In genomic region chr12:1532367-1532752, GRCh38 we compare ENCODE assay signal across 11 cellular contexts.
DNase-seq lines count a peak whose midpoint lies in the region; ATAC-seq and TF ChIP-seq lines count a peak whose summit lies in the region.
"Had no signal": no experiment of that assay in that cellular context is flagged by ENCODE, and none has a peak within 500 bp of the region (broad histone marks: within the 10 kb centered on the region; RNA-seq: fewer than 3 reads in every experiment).

No MANE protein-coding gene starts in this region.

- peak overlapping the region; percentile 77 for H3K4me3 Mint-ChIP-seq in activated T-helper 17 cell treated with anti-CD3 and anti-CD28 coated beads, Interleukin-2, amount 50 U/mL, for 72 hours
- H3K4me3 Mint-ChIP-seq in mesothelial cell of epicardium, result peak overlapping the region; percentile 68

- H3K9me3 ChIP-seq in mucosa of descending colon, result no peaks in the 10 kb centered on the region
- no peaks in the 10 kb centered on the region for H3K9me3 ChIP-seq in tibial artery
- H3K9me3 ChIP-seq: prostate gland had no signal

- DNase-seq in AG09309 (ENCODE audit: low read depth), result no peak
- no peak for DNase-seq in GM12864 (ENCODE audit: low read depth)
- no peak for DNase-seq in mesothelial cell of epicardium (ENCODE audit: low spot score in 2 of 2, unreplicated experiment in 2 of 2)
- no peak for DNase-seq in mucosa of descending colon
- DNase-seq in NCI-H510A treated with DMSO at 0.1 percent for 48 hours (lab: John Stamatoyannopoulos, UW), result no peak
- DNase-seq in tibial artery, result no peak
- DNase-seq in NCI-H510A (lab: John Stamatoyannopoulos, UW), result no peak
- DNase-seq: NCI-H1694, T-helper 9 cell had no signal

- ATAC-seq in activated T-helper 17 cell treated with anti-CD3 and anti-CD28 coated beads, Interleukin-2, amount 50 U/mL, for 72 hours (replicated peaks), result no peak
- no peak for ATAC-seq in mucosa of descending colon

- peaks cover 0 to 22% of the 10 kb centered on the region in 2 donors for H3K27me3 ChIP-seq in tibial artery

- H3K9me3 Mint-ChIP-seq in activated T-helper 17 cell treated with anti-CD3 and anti-CD28 coated beads, Interleukin-2, amount 50 U/mL, for 72 hours, result no peaks in the 10 kb centered on the region
- H3K9me3 Mint-ChIP-seq in mesothelial cell of epicardium, result no peaks in the 10 kb centered on the region

- H3K27ac Mint-ChIP-seq in activated T-helper 17 cell treated with anti-CD3 and anti-CD28 coated beads, Interleukin-2, amount 50 U/mL, for 72 hours, result no peak overlapping the region
- H3K27ac Mint-ChIP-seq in mesothelial cell of epicardium, result no peak overlapping the region

- H3K36me3 ChIP-seq in mucosa of descending colon (ENCODE audit: low read depth), result no peaks in the 10 kb centered on the region
- no peaks in the 10 kb centered on the region for H3K36me3 ChIP-seq in tibial artery
- H3K36me3 ChIP-seq: prostate gland had no signal

- TF ChIP-seq CTCF in AG09309 (IDR thresholded peaks at IDR 0.05; ENCODE audit: control insufficient read depth, insufficient read depth, low read depth, low read length, missing control alignments) (no peak), GM12864 (IDR thresholded peaks at IDR 0.05; ENCODE audit: low read depth, low read length, missing control alignments) (no peak), mesothelial cell of epicardium (IDR thresholded peaks at IDR 0.05; ENCODE audit: unreplicated experiment) (no peak), mucosa of descending colon (IDR thresholded peaks at IDR 0.05) (no peak), tibial artery (IDR thresholded peaks at IDR 0.05) (no peak)

- H3K4me3 ChIP-seq in AG09309 (ENCODE audit: control insufficient read depth, low read depth, low read length), result peak overlapping the region; percentile 65
- H3K4me3 ChIP-seq in GM12864 (ENCODE audit: low read depth, low read length), result peak overlapping the region; percentile 74
- no peak overlapping the region for H3K4me3 ChIP-seq in mucosa of descending colon
- no peak overlapping the region for H3K4me3 ChIP-seq in tibial artery

- H3K4me1 ChIP-seq in mucosa of descending colon (ENCODE audit: low read depth) (peaks cover 6% of the 10 kb centered on the region), tibial artery (peaks cover 0 to 29% (median 19%) of the 10 kb centered on the region in 4 donors)
- H3K4me1 ChIP-seq: prostate gland had no signal

- H3K36me3 Mint-ChIP-seq in activated T-helper 17 cell treated with anti-CD3 and anti-CD28 coated beads, Interleukin-2, amount 50 U/mL, for 72 hours (ENCODE audit: low read depth), result peaks cover 12% of the 10 kb centered on the region
- no peaks in the 10 kb centered on the region for H3K36me3 Mint-ChIP-seq in mesothelial cell of epicardium

- H3K27ac ChIP-seq in tibial artery, result no peak overlapping the region

- peaks cover 22% of the 10 kb centered on the region for H3K4me1 Mint-ChIP-seq in activated T-helper 17 cell treated with anti-CD3 and anti-CD28 coated beads, Interleukin-2, amount 50 U/mL, for 72 hours
- H3K4me1 Mint-ChIP-seq in mesothelial cell of epicardium, result peaks cover 23% of the 10 kb centered on the region

- peaks cover 66% of the 10 kb centered on the region for H3K27me3 Mint-ChIP-seq in activated T-helper 17 cell treated with anti-CD3 and anti-CD28 coated beads, Interleukin-2, amount 50 U/mL, for 72 hours
- H3K27me3 Mint-ChIP-seq in mesothelial cell of epicardium (ENCODE audit: low read depth), result peaks cover 60% of the 10 kb centered on the region

- intact Hi-C loops in mucosa of descending colon (cut with DNase I, micrococcal nuclease), result no loop called here
- intact Hi-C loops in tibial artery (cut with DNase I; ENCODE audit: low total_unique reads), result no loop called here

Comparison
In these comparisons a context has a peak if more than half of its experiments do, and no peak if none do; other contexts are left out.
1. H3K4me3 ChIP-seq: peak in AG09309 (single experiment) and GM12864 (single experiment); none in mucosa of descending colon (single experiment) and tibial artery (0 of 2).